In the genomic region with DNA sequence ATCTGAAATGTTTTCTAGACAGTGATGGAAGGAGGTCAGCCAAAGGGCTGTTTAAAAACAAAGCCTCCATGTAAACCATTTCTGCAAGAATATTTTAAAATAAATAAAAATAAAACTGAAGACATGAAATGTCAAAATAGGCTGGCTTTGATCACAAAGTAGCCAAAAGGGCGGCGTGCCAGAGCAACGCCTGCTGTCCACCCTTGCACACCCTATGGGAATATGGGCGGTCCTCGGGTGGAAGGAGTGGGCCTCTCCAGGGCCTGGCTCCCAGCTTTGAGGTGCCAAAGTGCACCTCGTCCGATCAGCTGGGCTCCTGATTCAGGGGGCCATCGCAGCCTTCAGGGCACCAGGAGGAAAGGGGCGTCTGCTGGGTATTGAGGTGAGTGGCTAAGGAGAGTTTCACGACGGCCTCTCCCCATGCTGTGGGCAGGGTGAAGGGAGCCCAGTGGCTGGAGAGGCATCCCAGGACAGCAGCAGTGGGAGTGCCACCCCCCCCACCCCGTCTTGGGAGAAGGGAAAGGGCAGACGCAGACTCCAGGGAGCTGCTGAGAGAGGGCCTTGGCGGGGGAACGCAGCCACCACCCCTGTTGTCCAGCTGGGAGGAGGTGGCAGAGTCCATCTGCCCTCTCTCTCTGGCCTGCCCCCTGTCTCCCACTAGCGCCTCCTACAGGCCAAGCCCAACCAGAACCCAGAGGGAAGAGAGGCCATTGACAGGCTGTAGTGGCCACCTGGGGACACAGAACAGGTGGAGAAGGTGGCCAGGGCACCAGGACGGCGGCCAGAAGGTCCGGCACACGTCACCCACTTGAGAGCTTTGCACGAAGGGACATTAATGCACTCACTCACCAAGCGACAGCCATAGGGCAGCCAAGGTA, we compare ENCODE assay signal across 19 cellular contexts. TPM values are rescaled to one million over a fixed set of nuclear protein-coding genes. Genes with fewer than 3 reads are reported as not detected.
DNase-seq lines count a peak whose midpoint lies in the region; TF ChIP-seq lines count a peak whose summit lies in the region.
"Had no signal": no experiment of that assay in that cellular context is flagged by ENCODE, and none has a peak within 500 bp of the region (broad histone marks: within the 10 kb centered on the region; RNA-seq: fewer than 3 reads in every experiment).

No MANE protein-coding gene starts in this region.

- no peak overlapping the region for H3K27ac Mint-ChIP-seq in glutamatergic neuron (ENCODE audit: unreplicated experiment)

- H3K4me3 ChIP-seq in WI38 (ENCODE audit: low read depth, low read length): no peak overlapping the region
- H3K4me3 ChIP-seq: BLaER1, body of pancreas, ovary, stomach had no signal

- DNase-seq in AG09319 (ENCODE audit: extremely low read depth, low read depth) (no peak), glutamatergic neuron (no peak), epidermal melanocyte (ENCODE audit: insufficient read length, low spot score) (no peak), posterior vena cava (ENCODE audit: low spot score) (no peak), NCI-H1105 (lab: John Stamatoyannopoulos, UW) (no peak)
- DNase-seq in stimulated activated naive CD4-positive, alpha-beta T cell (lab: John Stamatoyannopoulos, UW): no peak
- DNase-seq: activated naive CD4-positive, alpha-beta T cell treated with anti-CD3 and anti-CD28 coated beads, Interleukin-2, amount 50 U/mL, for 16 hours; body of pancreas; DMS79 treated with DMSO at 0.1 percent for 48 hours; midbrain; NCI-H748 treated with DMSO at 0.1 percent for 48 hours; ovary; stimulated activated CD4-positive, alpha-beta T cell treated with anti-CD3 and anti-CD28 coated beads, Interleukin-12 subunit alpha, Interleukin-12 subunit beta, amount 100 ng/mL, for 4 hours; stomach; T-helper 2 cell had no signal

- no peaks in the 10 kb centered on the region for H3K27me3 Mint-ChIP-seq in glutamatergic neuron (ENCODE audit: unreplicated experiment)

- peaks cover 3% of the 10 kb centered on the region for H3K9me3 Mint-ChIP-seq in glutamatergic neuron (ENCODE audit: unreplicated experiment)

- no peak overlapping the region for H3K4me3 Mint-ChIP-seq in glutamatergic neuron (ENCODE audit: unreplicated experiment)

- intact Hi-C loops in posterior vena cava (cut with DNase I): loop anchor here in 1 of 2 donors (5.0 kb wide), 1 partner anchor 1811 kb away; no protein-coding TSS in a partner anchor

- TF ChIP-seq CTCF in AG09319 (IDR thresholded peaks at IDR 0.05; ENCODE audit: low read depth, low read length): peak; percentile 20
- TF ChIP-seq CTCF in GM12874 (IDR thresholded peaks at IDR 0.05; ENCODE audit: insufficient read depth, low read depth, low read length): peak; percentile 39; the same call in 1 of the 2 replicates
- TF ChIP-seq CTCF in WI38 (IDR thresholded peaks at IDR 0.05; ENCODE audit: low read depth, low read length): peak; percentile 20; the same call in 1 of the 2 replicates
- TF ChIP-seq CTCF in glutamatergic neuron (IDR thresholded peaks at IDR 0.05; ENCODE audit: partially characterized antibody, unreplicated experiment): peak; percentile 28

- no peaks in the 10 kb centered on the region for H3K4me1 Mint-ChIP-seq in glutamatergic neuron (ENCODE audit: low read depth, unreplicated experiment)

- H3K36me3 Mint-ChIP-seq in glutamatergic neuron (ENCODE audit: unreplicated experiment): no peaks in the 10 kb centered on the region

RNA-seq across cellular contexts. Expression of a gene that starts 5.7 kb away (rescaled TPM):
- total RNA-seq in glutamatergic neuron (ENCODE audit: unreplicated experiment): 12.2 TPM
- 1 to 10 TPM in 1 of 2 donors, under 1 TPM in 1; 0.79 to 2.3 TPM for total RNA-seq in posterior vena cava

RNA-seq across cellular contexts. Expression of a gene that starts 14.6 kb away (rescaled TPM):
- 3.5 TPM for total RNA-seq in glutamatergic neuron (ENCODE audit: unreplicated experiment)
- 10 to 100 TPM in 1 of 2 donors, 1 to 10 TPM in 1; 9.6 to 10.7 TPM for total RNA-seq in posterior vena cava

RNA-seq across cellular contexts. Expression of a gene that starts 50.4 kb away (rescaled TPM):
- total RNA-seq in glutamatergic neuron (ENCODE audit: unreplicated experiment) (61.3 TPM), posterior vena cava (10 to 100 TPM; 32.2 to 34.9 TPM)

RNA-seq across cellular contexts. Expression of a gene that starts 52.9 kb away (rescaled TPM):
- total RNA-seq in glutamatergic neuron (ENCODE audit: unreplicated experiment) (0.81 TPM), posterior vena cava (1 to 10 TPM in 1 of 2 donors, under 1 TPM in 1; 0.24 to 3.0 TPM)
- total RNA-seq: body of pancreas, HT-29 had no signal
